In the genomic region with DNA sequence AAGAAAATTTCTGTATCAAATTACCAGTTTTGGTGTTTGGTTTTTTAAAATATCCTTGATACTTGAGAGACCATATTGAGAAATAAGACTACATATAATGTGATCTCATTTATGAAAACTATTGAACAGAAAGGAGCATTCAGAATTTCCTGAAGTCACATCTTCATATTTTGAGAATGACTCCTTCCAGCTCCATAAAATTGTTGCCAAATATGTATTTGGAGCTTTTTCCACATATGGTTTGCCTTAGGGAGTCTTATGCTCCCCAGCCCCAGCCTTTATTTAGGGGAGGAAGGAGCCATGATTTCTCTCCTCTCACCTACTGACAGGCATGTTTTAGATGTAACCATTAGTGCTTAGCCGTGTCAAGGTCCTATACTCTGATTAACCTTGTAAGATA, we compare ENCODE assay signal across 16 cellular contexts. TPM values are rescaled to one million over a fixed set of nuclear protein-coding genes. Genes with fewer than 3 reads are reported as not detected.
DNase-seq lines count a peak whose midpoint lies in the region; ATAC-seq, FAIRE-seq and TF ChIP-seq lines count a peak whose summit lies in the region.
"Had no signal": no experiment of that assay in that cellular context is flagged by ENCODE, and none has a peak within 500 bp of the region (broad histone marks: within the 10 kb centered on the region; RNA-seq: fewer than 3 reads in every experiment).

No MANE protein-coding gene starts in this region.

- DNase-seq in AG08395 (ENCODE audit: low spot score) (peak; percentile 41), GM12891 (ENCODE audit: insufficient read length, low spot score) (no peak), choroid plexus epithelial cell (ENCODE audit: low read depth) (peak; percentile 25), fibroblast of villous mesenchyme (ENCODE audit: low read depth) (peak; percentile 40), right cardiac atrium (no peak), ecto neural progenitor cell (ENCODE audit: low spot score) (no peak), right lobe of liver (no peak)
- DNase-seq in activated CD8-positive, alpha-beta memory T cell treated with anti-CD3 and anti-CD28 coated beads for 24 hours, result no peak
- DNase-seq: 8988T; AML-193; CD4-positive, CD25-positive, alpha-beta regulatory T cell; NCI-H1417 treated with DMSO at 0.1 percent for 48 hours; NCI-H2029; NCI-H510A; SIG-M5 had no signal

- no peaks in the 10 kb centered on the region for H3K36me3 ChIP-seq in right lobe of liver

- peak; percentile 67 for FAIRE-seq in GM12891 (lab: Jason Lieb, UNC)

- no peaks in the 10 kb centered on the region for H3K4me1 ChIP-seq in right cardiac atrium (ENCODE audit: control insufficient read depth, insufficient read depth, low read length)
- H3K4me1 ChIP-seq in right lobe of liver, result no peaks in the 10 kb centered on the region

- no peak for ATAC-seq in right cardiac atrium
- ATAC-seq in right lobe of liver, result no peak
- ATAC-seq: HCT116 had no signal

- TF ChIP-seq CTCF in choroid plexus epithelial cell (conservative IDR thresholded peaks at IDR 0.05; ENCODE audit: low read depth, low read length) (no peak), fibroblast of villous mesenchyme (IDR thresholded peaks at IDR 0.05; ENCODE audit: insufficient read depth, low read depth, low read length) (no peak), right lobe of liver (IDR thresholded peaks at IDR 0.05) (no peak)

- no peak overlapping the region for H3K4me3 ChIP-seq in choroid plexus epithelial cell (ENCODE audit: low read depth, low read length)
- H3K4me3 ChIP-seq in fibroblast of villous mesenchyme (ENCODE audit: low read depth, low read length), result no peak overlapping the region
- no peak overlapping the region for H3K4me3 ChIP-seq in right cardiac atrium (ENCODE audit: low read length)
- H3K4me3 ChIP-seq in right lobe of liver, result no peak overlapping the region

- H3K9me3 ChIP-seq in right cardiac atrium (ENCODE audit: control insufficient read depth, low read length), result no peaks in the 10 kb centered on the region
- H3K9me3 ChIP-seq in right lobe of liver, result no peaks in the 10 kb centered on the region

- intact Hi-C loops in right cardiac atrium (cut with DNase I) (no loop called here), right lobe of liver (cut with DNase I) (no loop called here)

- H3K27me3 ChIP-seq in right cardiac atrium (ENCODE audit: control insufficient read depth, insufficient read depth) (no peaks in the 10 kb centered on the region), right lobe of liver (no peaks in the 10 kb centered on the region)

- 80% methylated on average over 1 of the region's 1 CpG for WGBS in right cardiac atrium
- WGBS in right lobe of liver (ENCODE audit: insufficient coverage, low coverage, low lambda C conversion rate, missing lambda C conversion rate), result 57% methylated on average over 1 of the region's 1 CpG

- TF ChIP-seq POLR2A in GM12891 (IDR thresholded peaks at IDR 0.05; ENCODE audit: low read depth, low read length) (no peak), right lobe of liver (IDR thresholded peaks at IDR 0.05) (no peak)

- H3K27ac ChIP-seq in right cardiac atrium (ENCODE audit: low read length), result no peak overlapping the region
- no peak overlapping the region for H3K27ac ChIP-seq in right lobe of liver

TF ChIP-seq in GM12891, 5 proteins besides CTCF, POLR2A, EP300 and RAD21:
- TF ChIP-seq POU2F2 (IDR thresholded peaks at IDR 0.05; ENCODE audit: low read depth, low read length) (no peak), TAF1 (IDR thresholded peaks at IDR 0.05; ENCODE audit: low read depth, low read length) (no peak), SPI1 (IDR thresholded peaks at IDR 0.05; ENCODE audit: low read depth, low read length) (no peak), POLR2AphosphoS5 (IDR thresholded peaks at IDR 0.05; ENCODE audit: low read depth, low read length) (no peak), PAX5 (IDR thresholded peaks at IDR 0.05; ENCODE audit: insufficient read depth, low read length, severe bottlenecking) (no peak)
TF ChIP-seq in GM12891: peak in this region for 0.

RNA-seq across cellular contexts. Expression of gene GCNT1, which starts 51.1 kb away (rescaled TPM):
- 7.0 TPM for polyA plus RNA-seq in GM12891 (2012; ENCODE audit: low read depth, missing spikeins)
- total RNA-seq in fibroblast of villous mesenchyme (2.6 and 9.9 TPM in 2 replicates), right cardiac atrium (1 to 10 TPM; 2.6 to 5.7 (median 4.0) TPM), right lobe of liver (1 to 10 TPM; 1.1 to 3.6 (median 2.7) TPM)
- 0.91 TPM for polyA plus RNA-seq in right cardiac atrium

Comparison
In these comparisons a context has a peak if more than half of its experiments do, and no peak if none do; other contexts are left out.
1. DNase-seq: peak in AG08395 (single experiment), choroid plexus epithelial cell (single experiment) and fibroblast of villous mesenchyme (single experiment); none in GM12891 (single experiment), right cardiac atrium (0 of 3), ecto neural progenitor cell (single experiment), activated CD8-positive, alpha-beta memory T cell treated with anti-CD3 and anti-CD28 coated beads for 24 hours (single experiment) and right lobe of liver (0 of 3).